Comparison of ENCODE assay signal across 9 cellular contexts in the genomic region with DNA sequence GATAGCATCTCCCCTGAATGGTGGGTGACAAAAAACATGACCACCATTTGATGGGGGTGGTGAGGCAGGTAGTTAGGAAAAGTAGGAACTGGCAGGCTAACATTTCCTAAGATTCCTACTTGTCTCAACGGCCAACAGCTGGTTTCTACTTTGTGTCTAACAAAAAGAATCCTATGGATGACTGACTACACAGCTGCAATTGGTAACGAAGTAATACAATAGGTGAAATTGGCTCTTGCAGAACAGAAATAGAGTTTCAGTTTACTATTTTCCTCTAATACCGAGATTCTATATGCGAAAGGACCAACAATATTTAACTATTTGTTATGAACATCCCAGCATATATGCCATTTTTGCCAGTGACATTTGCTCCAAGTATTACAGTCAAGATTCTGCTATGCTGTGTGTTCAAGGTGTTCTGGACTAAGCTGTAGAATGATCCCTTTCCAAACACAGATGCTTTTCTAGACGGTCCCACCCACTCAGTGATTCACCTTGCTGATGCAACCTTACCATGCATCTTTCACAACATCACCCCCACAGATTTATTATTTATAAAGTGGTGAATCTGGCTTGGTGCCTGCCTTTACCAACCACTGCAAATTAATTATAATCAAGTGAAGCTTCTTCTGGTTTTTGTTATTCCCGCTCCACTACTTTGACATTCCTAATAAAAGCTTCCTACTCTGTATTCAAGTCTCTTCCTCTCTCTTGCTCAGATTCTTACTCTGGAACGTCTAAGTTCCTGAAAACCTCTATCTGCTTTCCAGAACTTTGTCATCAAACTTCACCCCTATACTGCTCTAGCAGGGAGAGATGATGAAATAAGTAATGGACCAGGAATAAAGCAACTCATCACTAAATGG. TPM values are rescaled to one million over a fixed set of nuclear protein-coding genes. Genes with fewer than 3 reads are reported as not detected.
DNase-seq lines count a peak whose midpoint lies in the region; ATAC-seq, FAIRE-seq and TF ChIP-seq lines count a peak whose summit lies in the region.
"Had no signal": no experiment of that assay in that cellular context is flagged by ENCODE, and none has a peak within 500 bp of the region (broad histone marks: within the 10 kb centered on the region; RNA-seq: fewer than 3 reads in every experiment).

No MANE protein-coding gene starts in this region.

- H3K4me1 Mint-ChIP-seq in activated T-helper 1 cell treated with anti-CD3 and anti-CD28 coated beads, Interleukin-12 subunit alpha, Interleukin-12 subunit beta, Interleukin-2, Interleukin-4 antibody, amounts not matched to agents 30 ng/mL and 10 ng/mL and 1 ng/mL, durations not matched to agents 14 hours and 24 hours and 36 hours (ENCODE audit: low read depth): peaks cover 34% of the 10 kb centered on the region

- H3F3A ChIP-seq in GM23248 (ENCODE audit: insufficient read depth): peaks cover 40% of the 10 kb centered on the region

- no peak overlapping the region for H3K4me3 ChIP-seq in ACC112 (ENCODE audit: low read depth, low read length)
- no peak overlapping the region for H3K4me3 ChIP-seq in GM23248
- H3K4me3 ChIP-seq in stomach: no peak overlapping the region

- no peaks in the 10 kb centered on the region for H4K20me1 ChIP-seq in GM23248 (ENCODE audit: insufficient read depth)

- H3K79me2 ChIP-seq in ACC112 (ENCODE audit: control insufficient read depth, insufficient read depth, low read length, unreplicated experiment): no peaks in the 10 kb centered on the region
- no peaks in the 10 kb centered on the region for H3K79me2 ChIP-seq in GM23248 (ENCODE audit: insufficient read depth)

- no peak overlapping the region for H2AFZ ChIP-seq in ACC112 (ENCODE audit: low read length, unreplicated experiment)
- no peak overlapping the region for H2AFZ ChIP-seq in GM23248

- TF ChIP-seq POLR2A in stomach (IDR thresholded peaks at IDR 0.05): no peak

- H3K4me1 ChIP-seq in ACC112 (ENCODE audit: control insufficient read depth, insufficient read depth, low read length, unreplicated experiment) (peaks cover 29% of the 10 kb centered on the region), GM23248 (ENCODE audit: insufficient read depth) (peaks cover 33% of the 10 kb centered on the region), stomach (peaks cover 0 to 21% (median 7%) of the 10 kb centered on the region in 4 donors)

- no peaks in the 10 kb centered on the region for H3K27me3 ChIP-seq in ACC112 (ENCODE audit: insufficient read depth, low read length)
- H3K27me3 ChIP-seq in GM23248 (replicated peaks; ENCODE audit: insufficient read depth): no peaks in the 10 kb centered on the region
- no peaks in the 10 kb centered on the region for H3K27me3 ChIP-seq in stomach

- WGBS in GM23248 (ENCODE audit: low coverage in 1 of 2, low lambda C conversion rate in 2 of 2, missing lambda C conversion rate in 2 of 2), 2 experiments: 52 to 54% methylated on average over 7 of the region's 7 CpGs
- 70 to 86% (median 84%) methylated on average over 7 of the region's 7 CpGs for WGBS in stomach, 5 donors

- peak; percentile 88 for FAIRE-seq in islet of Langerhans (lab: Jason Lieb, UNC)

- no peaks in the 10 kb centered on the region for H3K9me2 ChIP-seq in GM23248 (ENCODE audit: insufficient read depth)

- peak; percentile 86 for DNase-seq in GM23248
- no peak for DNase-seq in activated T-helper 1 cell treated with anti-CD3 and anti-CD28 coated beads, Interleukin-12 subunit alpha, Interleukin-12 subunit beta, Interleukin-2, Interleukin-4 antibody, amounts not matched to agents 30 ng/mL and 10 ng/mL and 1 ng/mL, durations not matched to agents 14 hours and 24 hours and 36 hours (ENCODE audit: low spot score)
- DNase-seq in MV-4-11 (lab: John Stamatoyannopoulos, UW): no peak
- no peak for DNase-seq in stomach
- no peak for DNase-seq in germinal center (ENCODE audit: low spot score)
- no peak for DNase-seq in Right ventricle myocardium superior

- no peak for ATAC-seq in Right ventricle myocardium superior (ENCODE audit: poor library complexity)

- H3K27me3 Mint-ChIP-seq in activated T-helper 1 cell treated with anti-CD3 and anti-CD28 coated beads, Interleukin-12 subunit alpha, Interleukin-12 subunit beta, Interleukin-2, Interleukin-4 antibody, amounts not matched to agents 30 ng/mL and 10 ng/mL and 1 ng/mL, durations not matched to agents 14 hours and 24 hours and 36 hours (ENCODE audit: insufficient read depth): no peaks in the 10 kb centered on the region
- H3K27me3 Mint-ChIP-seq: dendritic cell treated with granulocyte-macrophage colony-stimulating factor and Interleukin-4, amounts not matched to agents 40 ng/mL and 50 ng/mL, for 4 days had no signal

- H3K4me2 ChIP-seq in GM23248 (ENCODE audit: unreplicated experiment): peak overlapping the region; percentile 31

- H3K9ac ChIP-seq in GM23248: peak overlapping the region; percentile 28; the same call in 1 of the 2 replicates

- no peak for TF ChIP-seq CTCF in stomach (IDR thresholded peaks at IDR 0.05)

- peaks cover 23% of the 10 kb centered on the region for H3K36me3 Mint-ChIP-seq in activated T-helper 1 cell treated with anti-CD3 and anti-CD28 coated beads, Interleukin-12 subunit alpha, Interleukin-12 subunit beta, Interleukin-2, Interleukin-4 antibody, amounts not matched to agents 30 ng/mL and 10 ng/mL and 1 ng/mL, durations not matched to agents 14 hours and 24 hours and 36 hours (ENCODE audit: low read depth)

- peak overlapping the region; percentile 49 for H3K27ac Mint-ChIP-seq in activated T-helper 1 cell treated with anti-CD3 and anti-CD28 coated beads, Interleukin-12 subunit alpha, Interleukin-12 subunit beta, Interleukin-2, Interleukin-4 antibody, amounts not matched to agents 30 ng/mL and 10 ng/mL and 1 ng/mL, durations not matched to agents 14 hours and 24 hours and 36 hours
- H3K27ac Mint-ChIP-seq: dendritic cell treated with granulocyte-macrophage colony-stimulating factor and Interleukin-4, amounts not matched to agents 40 ng/mL and 50 ng/mL, for 4 days had no signal

- no peak for TF ChIP-seq EP300 in stomach (IDR thresholded peaks at IDR 0.05)

- intact Hi-C loops in activated T-helper 1 cell treated with anti-CD3 and anti-CD28 coated beads, Interleukin-12 subunit alpha, Interleukin-12 subunit beta, Interleukin-2, Interleukin-4 antibody, amounts not matched to agents 30 ng/mL and 10 ng/mL and 1 ng/mL, durations not matched to agents 14 hours and 24 hours and 36 hours (cut with micrococcal nuclease): no loop called here
- intact Hi-C loops in stomach (cut with DNase I; ENCODE audit: low total_unique reads) (no loop called here), Right ventricle myocardium superior (cut with DNase I) (no loop called here)

- no peak overlapping the region for H3K4me3 Mint-ChIP-seq in activated T-helper 1 cell treated with anti-CD3 and anti-CD28 coated beads, Interleukin-12 subunit alpha, Interleukin-12 subunit beta, Interleukin-2, Interleukin-4 antibody, amounts not matched to agents 30 ng/mL and 10 ng/mL and 1 ng/mL, durations not matched to agents 14 hours and 24 hours and 36 hours
- H3K4me3 Mint-ChIP-seq: dendritic cell treated with granulocyte-macrophage colony-stimulating factor and Interleukin-4, amounts not matched to agents 40 ng/mL and 50 ng/mL, for 4 days had no signal

- H3K27ac ChIP-seq in ACC112 (ENCODE audit: low read depth, low read length): peak overlapping the region; percentile 77
- H3K27ac ChIP-seq in GM23248: peak overlapping the region; percentile 78
- peak overlapping the region in 2 of 5 donors; percentile 3 to 6 for H3K27ac ChIP-seq in stomach

- H3K36me3 ChIP-seq in ACC112 (ENCODE audit: insufficient read depth, low read length) (peaks cover 10% of the 10 kb centered on the region), GM23248 (ENCODE audit: low read depth) (peaks cover 21% of the 10 kb centered on the region), stomach (peaks cover 12 to 64% (median 48%) of the 10 kb centered on the region in 4 donors)

- no peaks in the 10 kb centered on the region for H3K9me3 ChIP-seq in GM23248 (ENCODE audit: low read depth)
- no peaks in the 10 kb centered on the region for H3K9me3 ChIP-seq in stomach

- in situ Hi-C loops in GM23248 (cut with MboI): no loop called here

- no peaks in the 10 kb centered on the region for H3K9me3 Mint-ChIP-seq in activated T-helper 1 cell treated with anti-CD3 and anti-CD28 coated beads, Interleukin-12 subunit alpha, Interleukin-12 subunit beta, Interleukin-2, Interleukin-4 antibody, amounts not matched to agents 30 ng/mL and 10 ng/mL and 1 ng/mL, durations not matched to agents 14 hours and 24 hours and 36 hours
- H3K9me3 Mint-ChIP-seq: dendritic cell treated with granulocyte-macrophage colony-stimulating factor and Interleukin-4, amounts not matched to agents 40 ng/mL and 50 ng/mL, for 4 days had no signal

RNA-seq across cellular contexts. Expression of a gene that starts 16.8 kb away (rescaled TPM):
- total RNA-seq in GM23248 (2014; rRNA removed; shearing (Covaris generic)): 17.3 and 29.8 TPM in 2 replicates
- polyA plus RNA-seq in GM23248 (2016; fragmentation: Nextera tagmentation; extraction: Ambion mirVana): 43.7 and 44.4 TPM in 2 replicates
- total RNA-seq in activated T-helper 1 cell treated with anti-CD3 and anti-CD28 coated beads, Interleukin-12 subunit alpha, Interleukin-12 subunit beta, Interleukin-2, Interleukin-4 antibody, amounts not matched to agents 30 ng/mL and 10 ng/mL and 1 ng/mL, durations not matched to agents 14 hours and 24 hours and 36 hours: 31.0 and 36.3 TPM in 2 replicates
- total RNA-seq in stomach: 100 to 1,000 TPM in 1 of 5 donors, 10 to 100 TPM in 3, under 1 TPM in 1; 0.58 to 125 (median 32.7) TPM
- 10 to 100 TPM; 21.7 to 27.0 (median 21.8) TPM for polyA plus RNA-seq in stomach
- total RNA-seq in Right ventricle myocardium superior: 16.0 TPM

RNA-seq across cellular contexts. Expression of a gene that starts 17.2 kb away (rescaled TPM):
- 64.6 and 65.3 TPM in 2 replicates for total RNA-seq in GM23248 (2014; rRNA removed; shearing (Covaris generic))
- 67.7 and 68.0 TPM in 2 replicates for polyA plus RNA-seq in GM23248 (2016; fragmentation: Nextera tagmentation; extraction: Ambion mirVana)
- 44.2 and 50.7 TPM in 2 replicates for total RNA-seq in activated T-helper 1 cell treated with anti-CD3 and anti-CD28 coated beads, Interleukin-12 subunit alpha, Interleukin-12 subunit beta, Interleukin-2, Interleukin-4 antibody, amounts not matched to agents 30 ng/mL and 10 ng/mL and 1 ng/mL, durations not matched to agents 14 hours and 24 hours and 36 hours
- total RNA-seq in stomach: 100 to 1,000 TPM in 1 of 5 donors, 10 to 100 TPM in 4; 24.9 to 550 (median 68.3) TPM
- 10 to 100 TPM; 13.2 to 27.2 (median 18.2) TPM for polyA plus RNA-seq in stomach
- 40.8 TPM for total RNA-seq in Right ventricle myocardium superior

RNA-seq across cellular contexts. Expression of a gene that starts 30.5 kb away (rescaled TPM):
- 49.9 and 52.7 TPM in 2 replicates for total RNA-seq in GM23248 (2014; rRNA removed; shearing (Covaris generic))
- polyA plus RNA-seq in GM23248 (2016; fragmentation: Nextera tagmentation; extraction: Ambion mirVana): 166 and 175 TPM in 2 replicates
- 46.1 and 51.8 TPM in 2 replicates for total RNA-seq in activated T-helper 1 cell treated with anti-CD3 and anti-CD28 coated beads, Interleukin-12 subunit alpha, Interleukin-12 subunit beta, Interleukin-2, Interleukin-4 antibody, amounts not matched to agents 30 ng/mL and 10 ng/mL and 1 ng/mL, durations not matched to agents 14 hours and 24 hours and 36 hours
- 100 to 1,000 TPM in 3 of 5 donors, 10 to 100 TPM in 2; 39.3 to 605 (median 130) TPM for total RNA-seq in stomach
- polyA plus RNA-seq in stomach: 100 to 1,000 TPM; 111 to 122 (median 115) TPM
- total RNA-seq in Right ventricle myocardium superior: 90.0 TPM
